1 cellular context compared by ENCODE assay signal in the genomic region with DNA sequence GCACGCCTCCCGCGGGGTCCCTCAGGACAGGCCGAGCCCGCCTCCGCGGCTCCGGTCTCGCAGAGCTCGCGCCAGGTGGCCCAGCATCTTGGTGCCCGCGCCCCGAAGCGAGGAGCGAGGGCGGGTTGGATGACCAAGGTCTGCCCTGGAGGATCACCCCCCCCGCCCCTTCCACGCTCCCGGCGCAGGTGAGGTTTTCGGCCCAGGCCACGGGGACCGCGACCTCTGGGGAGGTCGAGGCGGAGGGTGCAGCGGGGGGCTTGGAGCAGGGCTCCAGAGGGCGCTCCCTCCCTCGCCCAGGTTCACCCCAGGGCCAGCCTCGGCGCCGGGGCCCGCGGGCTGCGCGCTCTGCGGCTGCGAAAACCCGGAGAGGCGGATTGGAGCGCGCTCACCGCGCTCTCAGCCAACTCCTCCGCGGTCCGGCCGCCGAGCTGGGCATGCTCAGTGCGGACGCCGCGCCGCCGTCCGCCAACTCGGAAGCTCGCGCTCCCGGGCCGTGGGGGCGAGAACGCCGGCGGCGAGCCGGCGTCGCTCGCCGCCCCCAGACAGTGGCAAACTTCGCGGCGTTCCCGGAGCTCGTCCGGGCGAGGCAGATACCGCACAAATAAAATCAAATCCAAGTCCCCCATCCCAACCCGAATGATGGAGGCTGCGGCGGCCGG.
TF ChIP-seq lines count a peak whose summit lies in the region.

Gene MED12L (plus strand): TSS at position 438 of the 662 bp plus-strand sequence. CDS start 1,263 bp downstream, outside the sequence.

TF ChIP-seq in HepG2, 621 proteins besides CTCF, POLR2A, EP300 and RAD21 (continued from another document and continues in another):
- TF ChIP-seq ZNF350 (CRISPR knock-in tag; IDR thresholded peaks at IDR 0.05; ENCODE audit: borderline replicate concordance, low read depth) (0 out of 2 replicates have a peak, but pooled peaks have one; percentile 60), MTA3 (CRISPR knock-in tag; IDR thresholded peaks at IDR 0.05) (no peak), THAP11 (CRISPR knock-in tag; IDR thresholded peaks at IDR 0.05) (peak; percentile 56), ZNF616 (CRISPR knock-in tag; IDR thresholded peaks at IDR 0.05; ENCODE audit: low read depth) (no peak), ZNF644 (CRISPR knock-in tag; IDR thresholded peaks at IDR 0.05; ENCODE audit: low read depth) (no peak), ZNF766 (CRISPR knock-in tag; IDR thresholded peaks at IDR 0.05; ENCODE audit: borderline replicate concordance) (no peak), ZSCAN21 (CRISPR knock-in tag; IDR thresholded peaks at IDR 0.05; ENCODE audit: borderline replicate concordance) (no peak), ONECUT2 (CRISPR knock-in tag; IDR thresholded peaks at IDR 0.05) (no peak), ZNF546 (CRISPR knock-in tag; conservative IDR thresholded peaks at IDR 0.05) (0 out of 2 replicates have a peak, but pooled peaks have one; percentile 40), ZNF383 (CRISPR knock-in tag; IDR thresholded peaks at IDR 0.05; ENCODE audit: borderline replicate concordance) (no peak), SCMH1 (CRISPR knock-in tag; IDR thresholded peaks at IDR 0.05; ENCODE audit: borderline replicate concordance) (no peak), KDM5B (CRISPR knock-in tag; IDR thresholded peaks at IDR 0.05; ENCODE audit: borderline replicate concordance) (peak; percentile 76; the same call in 1 of the 2 replicates), ZBTB38 (CRISPR knock-in tag; IDR thresholded peaks at IDR 0.05) (no peak), ZNF724P (CRISPR knock-in tag; IDR thresholded peaks at IDR 0.05; ENCODE audit: borderline replicate concordance) (no peak), ZNF510 (CRISPR knock-in tag; IDR thresholded peaks at IDR 0.05; ENCODE audit: low read depth) (no peak), TBP (CRISPR knock-in tag; IDR thresholded peaks at IDR 0.05) (no peak), HIC2 (CRISPR knock-in tag; IDR thresholded peaks at IDR 0.05; ENCODE audit: low read depth) (no peak), ZGPAT (CRISPR knock-in tag; IDR thresholded peaks at IDR 0.05) (peak; percentile 60; the same call in 1 of the 2 replicates), REST (IDR thresholded peaks at IDR 0.05; ENCODE audit: borderline replicate concordance in 1 of 2, low read depth in 1 of 2, low read length in 2 of 2) (no peak), UBTF (CRISPR knock-in tag; IDR thresholded peaks at IDR 0.05) (peak; percentile 79), MXD4 (CRISPR knock-in tag; IDR thresholded peaks at IDR 0.05) (no peak), ELF1 (CRISPR knock-in tag; IDR thresholded peaks at IDR 0.05) (no peak), MXD3 (CRISPR knock-in tag; IDR thresholded peaks at IDR 0.05) (no peak)
- TF ChIP-seq, protein P1, sequence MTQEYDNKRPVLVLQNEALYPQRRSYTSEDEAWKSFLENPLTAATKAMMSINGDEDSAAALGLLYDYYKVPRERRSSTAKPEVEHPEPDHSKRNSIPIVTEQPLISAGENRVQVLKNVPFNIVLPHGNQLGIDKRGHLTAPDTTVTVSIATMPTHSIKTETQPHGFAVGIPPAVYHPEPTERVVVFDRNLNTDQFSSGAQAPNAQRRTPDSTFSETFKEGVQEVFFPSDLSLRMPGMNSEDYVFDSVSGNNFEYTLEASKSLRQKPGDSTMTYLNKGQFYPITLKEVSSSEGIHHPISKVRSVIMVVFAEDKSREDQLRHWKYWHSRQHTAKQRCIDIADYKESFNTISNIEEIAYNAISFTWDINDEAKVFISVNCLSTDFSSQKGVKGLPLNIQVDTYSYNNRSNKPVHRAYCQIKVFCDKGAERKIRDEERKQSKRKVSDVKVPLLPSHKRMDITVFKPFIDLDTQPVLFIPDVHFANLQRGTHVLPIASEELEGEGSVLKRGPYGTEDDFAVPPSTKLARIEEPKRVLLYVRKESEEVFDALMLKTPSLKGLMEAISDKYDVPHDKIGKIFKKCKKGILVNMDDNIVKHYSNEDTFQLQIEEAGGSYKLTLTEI (CRISPR knock-in tag; conservative IDR thresholded peaks at IDR 0.05): no peak
- TF ChIP-seq, protein P2, sequence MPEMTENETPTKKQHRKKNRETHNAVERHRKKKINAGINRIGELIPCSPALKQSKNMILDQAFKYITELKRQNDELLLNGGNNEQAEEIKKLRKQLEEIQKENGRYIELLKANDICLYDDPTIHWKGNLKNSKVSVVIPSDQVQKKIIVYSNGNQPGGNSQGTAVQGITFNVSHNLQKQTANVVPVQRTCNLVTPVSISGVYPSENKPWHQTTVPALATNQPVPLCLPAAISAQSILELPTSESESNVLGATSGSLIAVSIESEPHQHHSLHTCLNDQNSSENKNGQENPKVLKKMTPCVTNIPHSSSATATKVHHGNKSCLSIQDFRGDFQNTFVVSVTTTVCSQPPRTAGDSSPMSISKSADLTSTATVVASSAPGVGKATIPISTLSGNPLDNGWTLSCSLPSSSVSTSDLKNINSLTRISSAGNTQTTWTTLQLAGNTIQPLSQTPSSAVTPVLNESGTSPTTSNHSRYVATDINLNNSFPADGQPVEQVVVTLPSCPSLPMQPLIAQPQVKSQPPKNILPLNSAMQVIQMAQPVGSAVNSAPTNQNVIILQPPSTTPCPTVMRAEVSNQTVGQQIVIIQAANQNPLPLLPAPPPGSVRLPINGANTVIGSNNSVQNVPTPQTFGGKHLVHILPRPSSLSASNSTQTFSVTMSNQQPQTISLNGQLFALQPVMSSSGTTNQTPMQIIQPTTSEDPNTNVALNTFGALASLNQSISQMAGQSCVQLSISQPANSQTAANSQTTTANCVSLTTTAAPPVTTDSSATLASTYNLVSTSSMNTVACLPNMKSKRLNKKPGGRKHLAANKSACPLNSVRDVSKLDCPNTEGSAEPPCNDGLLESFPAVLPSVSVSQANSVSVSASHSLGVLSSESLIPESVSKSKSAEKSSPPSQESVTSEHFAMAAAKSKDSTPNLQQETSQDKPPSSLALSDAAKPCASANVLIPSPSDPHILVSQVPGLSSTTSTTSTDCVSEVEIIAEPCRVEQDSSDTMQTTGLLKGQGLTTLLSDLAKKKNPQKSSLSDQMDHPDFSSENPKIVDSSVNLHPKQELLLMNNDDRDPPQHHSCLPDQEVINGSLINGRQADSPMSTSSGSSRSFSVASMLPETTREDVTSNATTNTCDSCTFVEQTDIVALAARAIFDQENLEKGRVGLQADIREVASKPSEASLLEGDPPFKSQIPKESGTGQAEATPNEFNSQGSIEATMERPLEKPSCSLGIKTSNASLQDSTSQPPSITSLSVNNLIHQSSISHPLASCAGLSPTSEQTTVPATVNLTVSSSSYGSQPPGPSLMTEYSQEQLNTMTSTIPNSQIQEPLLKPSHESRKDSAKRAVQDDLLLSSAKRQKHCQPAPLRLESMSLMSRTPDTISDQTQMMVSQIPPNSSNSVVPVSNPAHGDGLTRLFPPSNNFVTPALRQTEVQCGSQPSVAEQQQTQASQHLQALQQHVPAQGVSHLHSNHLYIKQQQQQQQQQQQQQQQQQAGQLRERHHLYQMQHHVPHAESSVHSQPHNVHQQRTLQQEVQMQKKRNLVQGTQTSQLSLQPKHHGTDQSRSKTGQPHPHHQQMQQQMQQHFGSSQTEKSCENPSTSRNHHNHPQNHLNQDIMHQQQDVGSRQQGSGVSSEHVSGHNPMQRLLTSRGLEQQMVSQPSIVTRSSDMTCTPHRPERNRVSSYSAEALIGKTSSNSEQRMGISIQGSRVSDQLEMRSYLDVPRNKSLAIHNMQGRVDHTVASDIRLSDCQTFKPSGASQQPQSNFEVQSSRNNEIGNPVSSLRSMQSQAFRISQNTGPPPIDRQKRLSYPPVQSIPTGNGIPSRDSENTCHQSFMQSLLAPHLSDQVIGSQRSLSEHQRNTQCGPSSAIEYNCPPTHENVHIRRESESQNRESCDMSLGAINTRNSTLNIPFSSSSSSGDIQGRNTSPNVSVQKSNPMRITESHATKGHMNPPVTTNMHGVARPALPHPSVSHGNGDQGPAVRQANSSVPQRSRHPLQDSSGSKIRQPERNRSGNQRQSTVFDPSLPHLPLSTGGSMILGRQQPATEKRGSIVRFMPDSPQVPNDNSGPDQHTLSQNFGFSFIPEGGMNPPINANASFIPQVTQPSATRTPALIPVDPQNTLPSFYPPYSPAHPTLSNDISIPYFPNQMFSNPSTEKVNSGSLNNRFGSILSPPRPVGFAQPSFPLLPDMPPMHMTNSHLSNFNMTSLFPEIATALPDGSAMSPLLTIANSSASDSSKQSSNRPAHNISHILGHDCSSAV (CRISPR knock-in tag; IDR thresholded peaks at IDR 0.05; ENCODE audit: borderline replicate concordance): no peak
